1 cellular context compared by ENCODE assay signal in the genomic region with DNA sequence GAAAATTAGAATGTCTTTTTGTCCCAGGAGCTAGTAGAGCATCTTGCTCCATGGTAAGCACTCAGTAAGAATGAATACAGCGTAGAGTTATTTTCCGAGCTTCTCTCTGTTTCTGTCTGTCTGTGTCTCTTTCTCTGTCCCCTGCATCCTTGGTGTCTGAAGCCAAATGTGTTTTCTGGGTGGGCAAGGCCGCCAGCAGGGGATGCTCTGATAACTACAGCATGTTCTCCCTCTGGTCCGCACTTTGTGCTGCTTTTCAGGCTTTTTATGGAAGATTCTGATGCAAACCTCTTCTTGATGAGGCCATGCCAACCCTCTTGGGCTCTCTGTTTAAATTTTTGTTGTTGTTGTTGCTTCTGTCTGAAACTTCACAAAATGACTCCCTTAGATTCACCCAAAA.
TF ChIP-seq lines count a peak whose summit lies in the region.

No MANE protein-coding gene starts in this region.

TF ChIP-seq in GM23338, 12 proteins besides CTCF, POLR2A, EP300 and RAD21 (continued from another document):
- TF ChIP-seq STAT1 (IDR thresholded peaks at IDR 0.05; ENCODE audit: unreplicated experiment), result no peak
- no peak for TF ChIP-seq JUNB (IDR thresholded peaks at IDR 0.05; ENCODE audit: unreplicated experiment)
